Comparison of ENCODE assay signal across 8 cellular contexts in genomic region chr17:45740553-45741330, GRCh38. TPM values are rescaled to one million over a fixed set of nuclear protein-coding genes. Genes with fewer than 3 reads are reported as not detected.
DNase-seq lines count a peak whose midpoint lies in the region; ATAC-seq, FAIRE-seq and TF ChIP-seq lines count a peak whose summit lies in the region.

No MANE protein-coding gene starts in this region.

- BruUV-seq in PC-9 (replicated peaks; lab: Mats Ljungman, UMichigan), result no TSS peak

- peaks cover 5% of the 10 kb centered on the region for H3K9me3 Mint-ChIP-seq in astrocyte (ENCODE audit: unreplicated experiment)

- TF ChIP-seq POLR2A in A549 (IDR thresholded peaks at IDR 0.05; ENCODE audit: low read length) (no peak), esophagus muscularis mucosa (IDR thresholded peaks at IDR 0.05; ENCODE audit: low read depth) (no peak)

- POLR2A ChIA-PET in A549 (lab: Yijun Ruan, JAX), result no interaction called here
- POLR2A ChIA-PET in PC-9 (lab: Charles Lee; ENCODE audit: unreplicated experiment), result no interaction called here

- DNase-seq in A549 (ENCODE audit: low read depth in 1 of 2, low spot score in 1 of 2) (peak; percentile 63 to 77), GM13976 (ENCODE audit: low spot score) (peak; percentile 45), NCI-H446 treated with DMSO at 0.1 percent for 48 hours (lab: John Stamatoyannopoulos, UW) (peak; percentile 68), astrocyte (ENCODE audit: low read depth) (peak; percentile 2), iris pigment epithelial cell (ENCODE audit: low read depth) (peak; percentile 41), esophagus muscularis mucosa (ENCODE audit: extremely low spot score) (no peak), PC-9 (no peak)

- no peak overlapping the region for H3K4me2 ChIP-seq in A549
- H3K4me2 ChIP-seq in astrocyte (ENCODE audit: low read length), result no peak overlapping the region
- H3K4me2 ChIP-seq in PC-9, result no peak overlapping the region

- TF ChIP-seq RAD21 in A549 (conservative IDR thresholded peaks at IDR 0.05 in 1 of 2, IDR thresholded peaks at IDR 0.05 in 1 of 2), result no peak

- H3K9me3 ChIP-seq in A549 (no peaks in the 10 kb centered on the region; the same call in 2 of the 3 replicates), astrocyte (ENCODE audit: insufficient read depth, low read depth, low read length) (no peaks in the 10 kb centered on the region), esophagus muscularis mucosa (no peaks in the 10 kb centered on the region), PC-9 (ENCODE audit: insufficient read depth, low read depth) (no peaks in the 10 kb centered on the region)

- H3K4me3 Mint-ChIP-seq in astrocyte (ENCODE audit: unreplicated experiment), result peak overlapping the region; percentile 77

- intact Hi-C loops in esophagus muscularis mucosa (cut with DNase I) (no loop called here), PC-9 (cut with micrococcal nuclease; ENCODE audit: unreplicated experiment) (no loop called here)

- H3K79me2 ChIP-seq in astrocyte (ENCODE audit: insufficient read depth, low read length), result no peaks in the 10 kb centered on the region
- no peaks in the 10 kb centered on the region for H3K79me2 ChIP-seq in PC-9 (ENCODE audit: low read depth)

- no peak for TF ChIP-seq EP300 in A549 (IDR thresholded peaks at IDR 0.05)
- TF ChIP-seq EP300 in esophagus muscularis mucosa (IDR thresholded peaks at IDR 0.05), result no peak

- in situ Hi-C loops in GM13976 (cut with MboI; ENCODE audit: low sequenced_read_pairs, unreplicated experiment), result no loop called here

- FAIRE-seq in A549 (lab: Jason Lieb, UNC), result no peak
- FAIRE-seq in astrocyte (lab: Jason Lieb, UNC), result no peak

- H4K20me1 ChIP-seq in astrocyte (ENCODE audit: insufficient read depth, low read length) (no peaks in the 10 kb centered on the region), PC-9 (ENCODE audit: insufficient read depth) (no peaks in the 10 kb centered on the region; the same call in 1 of the 2 replicates)

- H2AFZ ChIP-seq in astrocyte (ENCODE audit: low read depth, low read length) (no peak overlapping the region), PC-9 (no peak overlapping the region)

- CTCF ChIA-PET in A549 (lab: Yijun Ruan, JAX) (interaction anchor here (1.0 to 1.2 kb wide), 2 partner anchors 42 to 101 kb away, joined by 3 to 4 read pairs; no protein-coding TSS in a partner anchor), PC-9 (lab: Charles Lee) (no interaction called here)

- H3K36me3 ChIP-seq in astrocyte (ENCODE audit: insufficient read depth, low read length) (no peaks in the 10 kb centered on the region), esophagus muscularis mucosa (no peaks in the 10 kb centered on the region), PC-9 (ENCODE audit: low read depth) (no peaks in the 10 kb centered on the region)

- no peak overlapping the region for H3K27ac Mint-ChIP-seq in astrocyte (ENCODE audit: unreplicated experiment)

- H3K9me2 ChIP-seq in PC-9 (ENCODE audit: insufficient read depth), result no peaks in the 10 kb centered on the region

- H3K4me3 ChIP-seq in A549, result no peak overlapping the region
- no peak overlapping the region for H3K4me3 ChIP-seq in astrocyte (ENCODE audit: insufficient read depth, low read depth, low read length)
- H3K4me3 ChIP-seq in esophagus muscularis mucosa, result no peak overlapping the region
- H3K4me3 ChIP-seq in PC-9, result no peak overlapping the region

- H3K27me3 Mint-ChIP-seq in astrocyte (ENCODE audit: low read depth, unreplicated experiment), result peaks cover 42% of the 10 kb centered on the region

- 61% methylated on average over 5 of the region's 5 CpGs for WGBS in A549 (ENCODE audit: missing lambda C conversion rate)
- WGBS in esophagus muscularis mucosa, result 53% methylated on average over 5 of the region's 5 CpGs

- no peak overlapping the region for H3K9ac ChIP-seq in astrocyte (ENCODE audit: low read length)

- H3K27ac ChIP-seq in A549 (no peak overlapping the region), astrocyte (ENCODE audit: low read depth, low read length) (no peak overlapping the region), esophagus muscularis mucosa (replicated peaks in 1 of 4) (no peak overlapping the region), PC-9 (no peak overlapping the region)

- H3K4me1 ChIP-seq in A549 (no peaks in the 10 kb centered on the region), astrocyte (ENCODE audit: insufficient read depth, low read length) (no peaks in the 10 kb centered on the region), esophagus muscularis mucosa (no peaks in the 10 kb centered on the region), PC-9 (replicated peaks; ENCODE audit: insufficient read depth) (no peaks in the 10 kb centered on the region)

- no peaks in the 10 kb centered on the region for H3K36me3 Mint-ChIP-seq in astrocyte (ENCODE audit: low read depth, unreplicated experiment)

- TF ChIP-seq CTCF in A549 (IDR thresholded peaks at IDR 0.05), result no peak
- TF ChIP-seq CTCF in GM13976 (IDR thresholded peaks at IDR 0.05; ENCODE audit: borderline replicate concordance, control extremely low read depth, extremely low read depth, insufficient read depth, missing control alignments), result no peak
- no peak for TF ChIP-seq CTCF in astrocyte (IDR thresholded peaks at IDR 0.05; ENCODE audit: insufficient read depth, low read depth, low read length)
- TF ChIP-seq CTCF in esophagus muscularis mucosa (IDR thresholded peaks at IDR 0.05), result no peak
- no peak for TF ChIP-seq CTCF in PC-9 (conservative IDR thresholded peaks at IDR 0.05)

- ATAC-seq in A549 (peak; percentile 37 to 96; a peak in 3 of 6 replicates), GM18520 (IDR thresholded peaks at IDR 0.05; ENCODE audit: unreplicated experiment) (no peak)

- peaks cover 8% of the 10 kb centered on the region for H3K27me3 ChIP-seq in astrocyte (ENCODE audit: insufficient read depth, low read length)
- H3K27me3 ChIP-seq in esophagus muscularis mucosa, result peaks cover 0 to 67% (median 0%) of the 10 kb centered on the region in 4 donors
- peaks cover 95% of the 10 kb centered on the region for H3K27me3 ChIP-seq in PC-9 (ENCODE audit: insufficient read depth, low read depth)

- H3F3A ChIP-seq in PC-9 (ENCODE audit: insufficient read depth, low read depth), result no peaks in the 10 kb centered on the region

- no peaks in the 10 kb centered on the region for H3K4me1 Mint-ChIP-seq in astrocyte (ENCODE audit: low read depth, unreplicated experiment)

TF ChIP-seq in A549, 52 proteins besides CTCF, POLR2A, EP300 and RAD21:
- TF ChIP-seq NPAS2 (CRISPR knock-in tag; IDR thresholded peaks at IDR 0.05; ENCODE audit: borderline replicate concordance), result no peak
- no peak for TF ChIP-seq CEBPB (IDR thresholded peaks at IDR 0.05)
- no peak for TF ChIP-seq FOXS1 (CRISPR knock-in tag; IDR thresholded peaks at IDR 0.05)
- no peak for TF ChIP-seq POLR2AphosphoS2 (conservative IDR thresholded peaks at IDR 0.05; ENCODE audit: low read length)
- no peak for TF ChIP-seq JUNB (IDR thresholded peaks at IDR 0.05)
- no peak for TF ChIP-seq BHLHE40 (IDR thresholded peaks at IDR 0.05; ENCODE audit: low read depth, low read length)

RNA-seq across cellular contexts. Expression of gene CRHR1, which starts 43.4 kb away (rescaled TPM):
- 0.09 TPM in 1 of 2 replicates, not detected in the other for polyA plus RNA-seq in A549 (2011; rRNA removed)
- 0.04 and 0.08 TPM in 2 replicates for polyA plus RNA-seq in A549 (2012; cell fraction: cytosol; rRNA removed)
- 0.05 and 0.10 TPM in 2 replicates for polyA plus RNA-seq in A549 (2012; cell fraction: nucleus; rRNA removed)
- 0.12 TPM in 1 of 3 replicates, not detected in the others for polyA plus RNA-seq in A549 (2017; fragmentation: RNase III; extraction: RNeasy Plus Mini Kit Qiagen cat#74134 plus additional on column Dnase treatment)
- polyA minus RNA-seq in A549 (2011; rRNA and poly(A)+ RNA removed), result not detected in 2 replicates
- 0.20 and 0.38 TPM in 2 replicates for total RNA-seq in astrocyte
- total RNA-seq in esophagus muscularis mucosa, result under 1 TPM in 2 of 4 donors, not detected in 2; 0.50 to 0.52 TPM
- not detected in 2 replicates for total RNA-seq in PC-9 (2021)

Comparison
In these comparisons a context has a peak if more than half of its experiments do, and no peak if none do; other contexts are left out.
1. DNase-seq: peak in A549 (2 of 2), GM13976 (single experiment), NCI-H446 treated with DMSO at 0.1 percent for 48 hours (single experiment), astrocyte (single experiment) and iris pigment epithelial cell (single experiment); none in esophagus muscularis mucosa (single experiment) and PC-9 (0 of 2).